ENCODE assay signal across 8 cellular contexts in genomic region chr15:85977586-85977985, GRCh38.
"Had no signal": no experiment of that assay in that cellular context is flagged by ENCODE, and none has a peak within 500 bp of the region (broad histone marks: within the 10 kb centered on the region; RNA-seq: fewer than 3 reads in every experiment).

No MANE protein-coding gene starts in this region.

- H3K36me3 ChIP-seq: HAP-1 had no signal

- H3K27ac ChIP-seq: GM23248 had no signal

- ATAC-seq: GM23338, HCT116 had no signal

- H2AFZ ChIP-seq: GM23248, GM23338 had no signal

- DNase-seq: GOT3, H7, H9, HCEC 1CT had no signal

- H3K9ac ChIP-seq: GM23248 had no signal

- H3K4me2 ChIP-seq: GM23338 had no signal

- H3K9me3 ChIP-seq: HAP-1 had no signal

- H3K4me1 ChIP-seq: HAP-1 had no signal

- H3K4me3 ChIP-seq: GM23248, GM23338, HAP-1 had no signal
